Comparison of ENCODE assay signal across 11 cellular contexts in the genomic region with DNA sequence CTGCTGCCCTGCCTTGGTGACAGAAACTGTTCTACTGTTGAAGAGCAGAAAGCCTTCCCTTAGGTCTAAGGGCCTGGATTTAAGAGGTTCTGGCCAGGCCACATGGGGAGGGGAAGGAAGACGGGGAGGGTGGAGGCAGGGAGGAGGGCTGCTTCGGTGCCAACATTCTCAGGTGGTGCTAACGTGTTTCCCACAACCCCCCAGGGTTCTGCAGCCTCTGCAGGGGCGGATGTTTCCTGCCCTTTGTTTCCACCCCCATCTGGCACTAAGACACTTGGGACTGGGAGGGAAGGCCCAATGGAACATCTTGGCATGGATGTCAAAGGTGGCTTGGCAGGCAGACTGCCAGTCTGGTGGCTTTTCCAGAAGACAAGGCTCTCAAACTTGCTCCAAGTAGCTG. TPM values are rescaled to one million over a fixed set of nuclear protein-coding genes. Genes with fewer than 3 reads are reported as not detected.
DNase-seq lines count a peak whose midpoint lies in the region; ATAC-seq and TF ChIP-seq lines count a peak whose summit lies in the region.
"Had no signal": no experiment of that assay in that cellular context is flagged by ENCODE, and none has a peak within 500 bp of the region (broad histone marks: within the 10 kb centered on the region; RNA-seq: fewer than 3 reads in every experiment).

No MANE protein-coding gene starts in this region.

- peaks cover 45% of the 10 kb centered on the region for H3K27me3 Mint-ChIP-seq in HFFc6 (ENCODE audit: insufficient read depth)

- TF ChIP-seq POLR2A in adrenal gland (IDR thresholded peaks at IDR 0.05) (no peak), stomach (IDR thresholded peaks at IDR 0.05) (no peak)

- peaks cover 3% of the 10 kb centered on the region; the same call in 1 of the 2 replicates for H3K9me3 Mint-ChIP-seq in HFFc6

- H3K27me3 ChIP-seq in adrenal gland (no peaks in the 10 kb centered on the region), stomach (no peaks in the 10 kb centered on the region)

- H3K36me3 Mint-ChIP-seq in HFFc6 (ENCODE audit: low read depth) = peaks cover 54% of the 10 kb centered on the region

- H3K4me3 Mint-ChIP-seq in HFFc6 = peak overlapping the region; percentile 76

- intact Hi-C loops in adrenal gland (cut with DNase I) = no loop called here
- intact Hi-C loops in stomach (cut with DNase I; ENCODE audit: low total_unique reads) = no loop called here

- ATAC-seq in left lobe of liver = no peak

- WGBS in adrenal gland, 4 donors = 69 to 80% (median 77%) methylated on average over 3 to 4 of the region's 4 CpGs
- WGBS in stomach, 5 donors = 27 to 65% (median 53%) methylated on average over 4 of the region's 4 CpGs

- no peaks in the 10 kb centered on the region for H3K9me3 ChIP-seq in adrenal gland (replicated peaks in 1 of 3)
- H3K9me3 ChIP-seq in stomach = no peaks in the 10 kb centered on the region

- H3K27ac Mint-ChIP-seq in HFFc6 = peak overlapping the region; percentile 95

- peaks cover 0 to 21% of the 10 kb centered on the region in 2 donors for H3K36me3 ChIP-seq in adrenal gland (replicated peaks in 1 of 2)
- H3K36me3 ChIP-seq in stomach = peaks cover 10 to 85% (median 77%) of the 10 kb centered on the region in 4 donors

- H3K4me1 Mint-ChIP-seq in HFFc6 (ENCODE audit: low read depth) = peaks cover 100% of the 10 kb centered on the region

- H3K27ac ChIP-seq in adrenal gland (peak overlapping the region in 4 of 5 donors; percentile 34 to 88 (median 62)), stomach (peak overlapping the region; percentile 64 to 94 (median 90))
- H3K27ac ChIP-seq: VCaP had no signal

- DNase-seq in HFFc6 (no peak), adrenal gland (peak in 1 of 7 donors; percentile 67), iris pigment epithelial cell (ENCODE audit: low read depth) (peak; percentile 78), stomach (no peak), left lobe of liver (ENCODE audit: low spot score) (no peak), HuH-7 (ENCODE audit: low spot score) (no peak), SHP77 (lab: John Stamatoyannopoulos, UW) (no peak), NCI-H1436 treated with DMSO at 0.1 percent for 48 hours (lab: John Stamatoyannopoulos, UW) (no peak)
- DNase-seq: KBM-7, NCI-H82 had no signal

- TF ChIP-seq EP300 in stomach (IDR thresholded peaks at IDR 0.05) = no peak

- H3K4me3 ChIP-seq in adrenal gland (no peak overlapping the region), stomach (no peak overlapping the region)

- H3K4me1 ChIP-seq in adrenal gland (replicated peaks in 1 of 2) (peaks cover 6 to 50% of the 10 kb centered on the region in 2 donors), stomach (peaks cover 9 to 77% (median 65%) of the 10 kb centered on the region in 4 donors)

- TF ChIP-seq CTCF in HFFc6 (IDR thresholded peaks at IDR 0.05) (no peak), adrenal gland (IDR thresholded peaks at IDR 0.05) (no peak), stomach (IDR thresholded peaks at IDR 0.05) (no peak)

RNA-seq across cellular contexts. Expression of a gene that starts 12.7 kb away (rescaled TPM):
- 10 to 100 TPM; 42.7 to 51.9 (median 48.0) TPM for total RNA-seq in HFFc6 (2021; fragmentation: NEBNext Ultra II Directional; extraction: Animal tissue kit (Norgen Biotek cat#: 25700))
- total RNA-seq in adrenal gland = 10 to 100 TPM in 7 of 8 donors, 1 to 10 TPM in 1; 9.8 to 61.8 (median 31.5) TPM
- 10 to 100 TPM in 1 of 3 donors, 1 to 10 TPM in 1, under 1 TPM in 1; 0.92 to 16.7 (median 7.7) TPM for polyA plus RNA-seq in adrenal gland
- total RNA-seq in stomach = 100 to 1,000 TPM in 1 of 5 donors, 10 to 100 TPM in 1, 1 to 10 TPM in 3; 7.6 to 107 (median 9.4) TPM
- polyA plus RNA-seq in stomach = 10 to 100 TPM in 1 of 3 donors, 1 to 10 TPM in 2; 1.5 to 11.2 (median 6.2) TPM
- 9.9 TPM for total RNA-seq in left lobe of liver

RNA-seq across cellular contexts. Expression of a gene that starts 25.7 kb away (rescaled TPM):
- total RNA-seq in HFFc6 (2021; fragmentation: NEBNext Ultra II Directional; extraction: Animal tissue kit (Norgen Biotek cat#: 25700)) = 10 to 100 TPM; 39.5 to 44.3 (median 41.7) TPM
- 10 to 100 TPM; 37.2 to 75.9 (median 55.6) TPM for total RNA-seq in adrenal gland
- 100 to 1,000 TPM in 2 of 3 donors, 10 to 100 TPM in 1; 57.5 to 155 (median 102) TPM for polyA plus RNA-seq in adrenal gland
- 10 to 100 TPM in 3 of 5 donors, 1 to 10 TPM in 1, not detected in 1; 3.1 to 31.9 (median 17.3) TPM for total RNA-seq in stomach
- polyA plus RNA-seq in stomach = 10 to 100 TPM; 60.3 to 83.4 (median 66.7) TPM
- total RNA-seq in left lobe of liver = 15.3 TPM

RNA-seq across cellular contexts. Expression of a gene that starts 37.6 kb away (rescaled TPM):
- total RNA-seq in HFFc6 (2021; fragmentation: NEBNext Ultra II Directional; extraction: Animal tissue kit (Norgen Biotek cat#: 25700)) = 10 to 100 TPM; 65.9 to 81.6 (median 71.8) TPM
- total RNA-seq in adrenal gland (10 to 100 TPM; 37.7 to 65.3 (median 57.7) TPM), stomach (100 to 1,000 TPM in 2 of 5 donors, 10 to 100 TPM in 3; 26.1 to 188 (median 95.0) TPM), left lobe of liver (38.8 TPM)
- polyA plus RNA-seq in adrenal gland (100 to 1,000 TPM in 1 of 3 donors, 10 to 100 TPM in 2; 34.3 to 100 (median 69.7) TPM), stomach (10 to 100 TPM; 11.6 to 27.9 (median 17.7) TPM)

RNA-seq across cellular contexts. Expression of a gene that starts 42.4 kb away (rescaled TPM):
- under 1 TPM; 0.33 to 0.60 (median 0.39) TPM for total RNA-seq in HFFc6 (2021; fragmentation: NEBNext Ultra II Directional; extraction: Animal tissue kit (Norgen Biotek cat#: 25700))
- total RNA-seq in adrenal gland = 1 to 10 TPM; 5.1 to 9.4 (median 8.0) TPM
- polyA plus RNA-seq in adrenal gland = 1 to 10 TPM; 1.8 to 2.4 (median 1.9) TPM
- total RNA-seq in stomach = under 1 TPM in 2 of 5 donors, not detected in 3; 0.58 to 0.92 TPM
- polyA plus RNA-seq in stomach = under 1 TPM in 2 of 3 donors, not detected in 1; 0.50 to 0.85 TPM
- total RNA-seq in left lobe of liver = 1.8 TPM
